ENCODE assay signal across 8 cellular contexts in genomic region chr2:204110250-204111183, GRCh38.
A peak's percentile ranks its signal among the peaks of the same experiment; 100 is the strongest.
DNase-seq lines count a peak whose midpoint lies in the region; ATAC-seq and TF ChIP-seq lines count a peak whose summit lies in the region.

No MANE protein-coding gene starts in this region.

- peaks cover 41% of the 10 kb centered on the region for H3K4me1 ChIP-seq in CD4-positive, CD25-positive, alpha-beta regulatory T cell (ENCODE audit: control insufficient read depth, insufficient read depth, low read length, poor library complexity, severe bottlenecking)
- peaks cover 34% of the 10 kb centered on the region for H3K4me1 ChIP-seq in Loucy (ENCODE audit: insufficient read depth, low read length, poor library complexity, severe bottlenecking)
- H3K4me1 ChIP-seq in left lung = peaks cover 6 to 20% of the 10 kb centered on the region in 2 donors

- H3K9ac ChIP-seq in Loucy (ENCODE audit: low read depth, low read length, poor library complexity, severe bottlenecking) = no peak overlapping the region

- H3K79me2 ChIP-seq in Loucy (ENCODE audit: insufficient read depth, low read length) = no peaks in the 10 kb centered on the region

- ATAC-seq in CD4-positive, CD25-positive, alpha-beta regulatory T cell (ENCODE audit: low read depth in 2 of 2) = peak; percentile 69 to 71
- ATAC-seq in GM21515 (IDR thresholded peaks at IDR 0.05; ENCODE audit: unreplicated experiment) (peak; percentile 96), left lung (peak; percentile 42)
- ATAC-seq in stimulated activated naive B cell treated with anti-CD40 and anti-IgM and Interleukin-4, amounts not matched to agents 10 μg/mL and 1 μg/mL and 100 μg/mL, for 72 hours (replicated peaks) = peak; percentile 83 to 88

- no peaks in the 10 kb centered on the region for H3K36me3 Mint-ChIP-seq in CD4-positive, CD25-positive, alpha-beta regulatory T cell
- H3K36me3 Mint-ChIP-seq in stimulated activated naive B cell treated with anti-CD40 and anti-IgM and Interleukin-4, amounts not matched to agents 10 μg/mL and 1 μg/mL and 100 μg/mL, for 72 hours = no peaks in the 10 kb centered on the region

- no peaks in the 10 kb centered on the region for H3F3A ChIP-seq in Loucy (ENCODE audit: low read depth)

- H3K4me3 Mint-ChIP-seq in CD4-positive, CD25-positive, alpha-beta regulatory T cell = peak overlapping the region; percentile 75 to 82 (median 76)
- peak overlapping the region; percentile 50 to 73 for H3K4me3 Mint-ChIP-seq in stimulated activated naive B cell treated with anti-CD40 and anti-IgM and Interleukin-4, amounts not matched to agents 10 μg/mL and 1 μg/mL and 100 μg/mL, for 72 hours

- peaks cover 4% of the 10 kb centered on the region for H3K27me3 Mint-ChIP-seq in CD4-positive, CD25-positive, alpha-beta regulatory T cell
- peaks cover 26 to 28% of the 10 kb centered on the region in 2 donors for H3K27me3 Mint-ChIP-seq in stimulated activated naive B cell treated with anti-CD40 and anti-IgM and Interleukin-4, amounts not matched to agents 10 μg/mL and 1 μg/mL and 100 μg/mL, for 72 hours

- H4K20me1 ChIP-seq in Loucy (ENCODE audit: insufficient read depth, low read length, poor library complexity, severe bottlenecking) = no peaks in the 10 kb centered on the region

- no peak overlapping the region for H3K27ac ChIP-seq in CD4-positive, CD25-positive, alpha-beta regulatory T cell (ENCODE audit: insufficient read depth, low read length, poor library complexity, severe bottlenecking)
- peak overlapping the region in 1 of 2 donors; percentile 11 for H3K27ac ChIP-seq in left lung

- DNase-seq in CD4-positive, CD25-positive, alpha-beta regulatory T cell = peak; percentile 13 to 89 (median 55)
- peak; percentile 81 to 82 for DNase-seq in activated T-cell treated with anti-CD3 and anti-CD28 coated beads, Interleukin-2, amount 50 U/mL, for 48 hours
- DNase-seq in left lung (no peak), NCI-H748 treated with DMSO at 0.1 percent for 48 hours (lab: John Stamatoyannopoulos, UW) (no peak), NCI-H69 (lab: John Stamatoyannopoulos, UW) (no peak)
- DNase-seq in stimulated activated naive B cell treated with anti-CD40 and anti-IgM and Interleukin-4, amounts not matched to agents 10 μg/mL and 1 μg/mL and 100 μg/mL, for 72 hours = peak; percentile 5

- H3K9me2 ChIP-seq in Loucy (replicated peaks; ENCODE audit: low read depth, low read length) = no peaks in the 10 kb centered on the region

- H3K36me3 ChIP-seq in CD4-positive, CD25-positive, alpha-beta regulatory T cell (ENCODE audit: control insufficient read depth, insufficient read depth, low read length) = no peaks in the 10 kb centered on the region
- H3K36me3 ChIP-seq in Loucy (ENCODE audit: insufficient read depth, low read length) (no peaks in the 10 kb centered on the region), left lung (no peaks in the 10 kb centered on the region)

- peak overlapping the region in 2 of 3 donors; percentile 6 to 59 for H3K27ac Mint-ChIP-seq in CD4-positive, CD25-positive, alpha-beta regulatory T cell
- no peak overlapping the region for H3K27ac Mint-ChIP-seq in stimulated activated naive B cell treated with anti-CD40 and anti-IgM and Interleukin-4, amounts not matched to agents 10 μg/mL and 1 μg/mL and 100 μg/mL, for 72 hours

- H3K4me1 Mint-ChIP-seq in CD4-positive, CD25-positive, alpha-beta regulatory T cell = peaks cover 38 to 55% (median 45%) of the 10 kb centered on the region in 4 donors
- H3K4me1 Mint-ChIP-seq in stimulated activated naive B cell treated with anti-CD40 and anti-IgM and Interleukin-4, amounts not matched to agents 10 μg/mL and 1 μg/mL and 100 μg/mL, for 72 hours = peaks cover 17 to 29% of the 10 kb centered on the region in 2 donors

- no peaks in the 10 kb centered on the region for H3K9me3 ChIP-seq in CD4-positive, CD25-positive, alpha-beta regulatory T cell (ENCODE audit: control insufficient read depth in 2 of 2, low read length in 2 of 2)
- no peaks in the 10 kb centered on the region for H3K9me3 ChIP-seq in Loucy (ENCODE audit: insufficient read depth, low read depth, low read length)
- H3K9me3 ChIP-seq in left lung = no peaks in the 10 kb centered on the region

- H2AFZ ChIP-seq in Loucy (ENCODE audit: low read length) = no peak overlapping the region

- peak overlapping the region; percentile 62 for H3K4me3 ChIP-seq in CD4-positive, CD25-positive, alpha-beta regulatory T cell (ENCODE audit: low read depth, low read length)
- peak overlapping the region; percentile 59 for H3K4me3 ChIP-seq in Loucy (ENCODE audit: low read length, poor library complexity, severe bottlenecking)
- no peak overlapping the region for H3K4me3 ChIP-seq in left lung

- no peaks in the 10 kb centered on the region for H3K9me3 Mint-ChIP-seq in CD4-positive, CD25-positive, alpha-beta regulatory T cell
- H3K9me3 Mint-ChIP-seq in stimulated activated naive B cell treated with anti-CD40 and anti-IgM and Interleukin-4, amounts not matched to agents 10 μg/mL and 1 μg/mL and 100 μg/mL, for 72 hours = no peaks in the 10 kb centered on the region

- H3K27me3 ChIP-seq in CD4-positive, CD25-positive, alpha-beta regulatory T cell (ENCODE audit: control insufficient read depth, insufficient read depth, low read length) = no peaks in the 10 kb centered on the region
- H3K27me3 ChIP-seq in Loucy (ENCODE audit: insufficient read depth, low read length, poor library complexity, severe bottlenecking) = peaks cover 4% of the 10 kb centered on the region
- H3K27me3 ChIP-seq in left lung = no peaks in the 10 kb centered on the region

- H3K4me2 ChIP-seq in Loucy (ENCODE audit: low read depth, low read length, poor library complexity, severe bottlenecking) = peak overlapping the region; percentile 75

- TF ChIP-seq CTCF in Loucy (conservative IDR thresholded peaks at IDR 0.05; ENCODE audit: low read length) (no peak), left lung (IDR thresholded peaks at IDR 0.05) (no peak)

- intact Hi-C loops in left lung (cut with DNase I) = no loop called here

Comparison
In these comparisons a context has a peak if more than half of its experiments do, and no peak if none do; other contexts are left out.
1. ATAC-seq: peak in every context shown above with its lines; median percentile 96 in GM21515; 86 in stimulated activated naive B cell treated with anti-CD40 and anti-IgM and Interleukin-4, amounts not matched to agents 10 μg/mL and 1 μg/mL and 100 μg/mL, for 72 hours; 70 in CD4-positive, CD25-positive, alpha-beta regulatory T cell; 42 in left lung.
2. DNase-seq: peak in CD4-positive, CD25-positive, alpha-beta regulatory T cell (3 of 3), activated T-cell treated with anti-CD3 and anti-CD28 coated beads, Interleukin-2, amount 50 U/mL, for 48 hours (2 of 2) and stimulated activated naive B cell treated with anti-CD40 and anti-IgM and Interleukin-4, amounts not matched to agents 10 μg/mL and 1 μg/mL and 100 μg/mL, for 72 hours (single experiment); none in left lung (0 of 2), NCI-H748 treated with DMSO at 0.1 percent for 48 hours (single experiment) and NCI-H69 (single experiment).
3. H3K4me3 ChIP-seq: peak in CD4-positive, CD25-positive, alpha-beta regulatory T cell (single experiment) and Loucy (single experiment); none in left lung (0 of 2).